ENCODE assay signal across 15 cellular contexts in the genomic region with DNA sequence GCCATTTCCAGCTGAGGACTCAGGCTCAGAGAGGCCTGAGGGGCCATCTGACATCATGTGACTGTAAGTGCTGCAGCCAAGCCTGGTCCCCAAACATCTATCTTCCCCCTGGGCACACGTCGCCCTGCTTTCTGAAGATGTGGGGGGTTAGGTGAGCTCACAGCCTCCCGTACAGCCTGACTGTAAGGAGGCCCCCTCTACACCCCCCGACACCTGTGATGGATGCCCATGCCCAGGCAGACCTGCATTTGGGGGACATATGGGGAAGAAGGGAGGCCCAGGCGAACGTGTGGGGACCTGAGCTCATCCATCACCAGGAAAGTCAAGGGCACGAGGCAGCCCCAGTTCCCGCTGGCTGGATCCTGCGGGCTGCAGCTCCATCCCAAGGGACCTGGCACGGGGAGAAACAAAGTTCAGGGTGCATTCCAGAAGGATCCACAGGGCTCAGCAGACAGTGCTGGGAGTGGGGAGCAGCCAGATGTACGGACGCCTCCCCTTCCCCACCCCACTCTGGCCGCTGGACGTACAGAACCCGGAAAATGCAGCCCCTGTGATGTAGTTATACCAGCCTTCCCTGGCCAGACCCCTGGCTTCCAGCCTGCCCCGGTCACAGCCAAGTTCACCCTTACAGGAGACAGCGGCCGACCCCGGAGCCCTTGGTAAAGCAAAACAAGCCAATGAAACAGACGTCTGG.
DNase-seq lines count a peak whose midpoint lies in the region; ATAC-seq, FAIRE-seq and TF ChIP-seq lines count a peak whose summit lies in the region.
"Had no signal": no experiment of that assay in that cellular context is flagged by ENCODE, and none has a peak within 500 bp of the region (broad histone marks: within the 10 kb centered on the region; RNA-seq: fewer than 3 reads in every experiment).

No MANE protein-coding gene starts in this region.

- H3K27me3 ChIP-seq in H1 (replicated peaks in 1 of 4; ENCODE audit: control insufficient read depth in 3 of 4, extremely low read depth in 1 of 4, insufficient read depth in 3 of 4, low read length in 3 of 4) = no peaks in the 10 kb centered on the region; a peak in 1 of 7 replicates
- no peaks in the 10 kb centered on the region for H3K27me3 ChIP-seq in osteoblast (ENCODE audit: insufficient read depth, low read length)
- H3K27me3 ChIP-seq: BLaER1 had no signal

- H4K8ac ChIP-seq in H1 (ENCODE audit: extremely low read depth, insufficient read depth, low read length) = no peak overlapping the region; the same call in none of the 2 replicates

- H3K4ac ChIP-seq in H1 (replicated peaks; ENCODE audit: insufficient read length, low read depth, low read length) = no peak overlapping the region

- peak in 1 of 2 experiments; percentile 33 for DNase-seq in H1 (ENCODE audit: low read depth in 1 of 2, low spot score in 2 of 2)
- DNase-seq in left lobe of liver (ENCODE audit: low spot score) = peak; percentile 34
- peak; percentile 32 for DNase-seq in osteoblast (ENCODE audit: insufficient read length, low spot score, missing footprints)
- peak; percentile 28 for DNase-seq in ureter (ENCODE audit: low spot score)
- no peak for DNase-seq in NCI-H2029 (lab: John Stamatoyannopoulos, UW)
- no peak for DNase-seq in NCI-H2081 treated with DMSO at 0.1 percent for 48 hours (lab: John Stamatoyannopoulos, UW)
- DNase-seq: CD4-positive, alpha-beta memory T cell; DMS153; DMS79 treated with DMSO at 0.1 percent for 48 hours; GF-D8; GOT3; H9 had no signal

- H2AK5ac ChIP-seq in H1 (ENCODE audit: low read depth, low read length) = no peak overlapping the region

- H3K9me3 ChIP-seq in H1 (ENCODE audit: insufficient read depth in 2 of 2, low read depth in 1 of 2, low read length in 1 of 2) = no peaks in the 10 kb centered on the region; a peak in 1 of 4 replicates
- no peaks in the 10 kb centered on the region for H3K9me3 ChIP-seq in osteoblast (ENCODE audit: low read depth, low read length)
- H3K9me3 ChIP-seq: BLaER1 had no signal

- peaks cover 0 to 5% (median 2%) of the 10 kb centered on the region in 4 experiments; a peak in 4 of 7 replicates for H3K4me1 ChIP-seq in H1 (replicated peaks in 1 of 4; ENCODE audit: control insufficient read depth in 3 of 4, insufficient read depth in 4 of 4, low read length in 3 of 4)
- H3K4me1 ChIP-seq in osteoblast (ENCODE audit: insufficient read depth, low read length) = no peaks in the 10 kb centered on the region
- H3K4me1 ChIP-seq: BLaER1 had no signal

- H2AFZ ChIP-seq in H1 (ENCODE audit: low read length) = no peak overlapping the region
- H2AFZ ChIP-seq in osteoblast (ENCODE audit: low read length) = no peak overlapping the region

- H3K79me2 ChIP-seq in H1 (ENCODE audit: control insufficient read depth in 1 of 2, insufficient read depth in 2 of 2, low read length in 2 of 2) (no peaks in the 10 kb centered on the region), osteoblast (ENCODE audit: insufficient read depth, low read length) (no peaks in the 10 kb centered on the region)

- peak overlapping the region; percentile 68; the same call in 1 of the 2 replicates for H2BK12ac ChIP-seq in H1 (ENCODE audit: low read depth, low read length)

- no peak overlapping the region for H2BK120ac ChIP-seq in H1 (replicated peaks; ENCODE audit: low read depth, low read length)

- no peaks in the 10 kb centered on the region for H3K36me3 ChIP-seq in H1 (ENCODE audit: control insufficient read depth in 2 of 4, insufficient read depth in 4 of 4, low read length in 3 of 4)
- no peaks in the 10 kb centered on the region for H3K36me3 ChIP-seq in osteoblast (ENCODE audit: insufficient read depth, low read length)
- H3K36me3 ChIP-seq: BLaER1 had no signal

- H3K4me2 ChIP-seq in H1 (ENCODE audit: insufficient read depth in 1 of 2, low read depth in 2 of 2, low read length in 2 of 2) (no peak overlapping the region), osteoblast (ENCODE audit: insufficient read depth, low read length) (no peak overlapping the region)
- H3K4me2 ChIP-seq: BLaER1 had no signal

- H3K4me3 ChIP-seq in H1 (ENCODE audit: extremely low read depth in 1 of 4, insufficient read depth in 2 of 4, low read depth in 3 of 4, low read length in 4 of 4) = no peak overlapping the region
- H3K4me3 ChIP-seq in osteoblast (ENCODE audit: insufficient read depth, low read length) = no peak overlapping the region
- H3K4me3 ChIP-seq: BLaER1 had no signal

- H3K14ac ChIP-seq in H1 (ENCODE audit: insufficient read length) = no peak overlapping the region

- no peak for TF ChIP-seq EP300 in H1 (IDR thresholded peaks at IDR 0.05; ENCODE audit: borderline replicate concordance in 1 of 2, low read depth in 2 of 2, low read length in 2 of 2)

- H3K56ac ChIP-seq in H1 (replicated peaks; ENCODE audit: insufficient read length, low read depth, low read length) = no peak overlapping the region

- no peak overlapping the region for H2BK15ac ChIP-seq in H1 (ENCODE audit: low read length)

- H3K18ac ChIP-seq in H1 (ENCODE audit: extremely low read depth, low read length) = no peak overlapping the region

- H4K20me1 ChIP-seq in H1 (replicated peaks in 1 of 2; ENCODE audit: control insufficient read depth in 1 of 2, insufficient read depth in 2 of 2, low read length in 2 of 2) (no peaks in the 10 kb centered on the region), osteoblast (ENCODE audit: insufficient read depth, low read length) (no peaks in the 10 kb centered on the region)
- H4K20me1 ChIP-seq: BLaER1 had no signal

- no peak for FAIRE-seq in H1 (lab: Jason Lieb, UNC)
- FAIRE-seq: A204.1 had no signal

- no peak for TF ChIP-seq POLR2A in H1 (IDR thresholded peaks at IDR 0.05; ENCODE audit: control extremely low read depth in 1 of 2, low read depth in 2 of 2, low read length in 2 of 2)

- CTCF ChIA-PET in H1 (lab: Charles Lee; ENCODE audit: partially characterized antibody) = interaction anchor here (0.9 to 1.4 kb wide), 2 partner anchors 36 to 134 kb away, joined by 3 to 4 read pairs; no protein-coding TSS in a partner anchor

- POLR2A ChIA-PET in H1 (lab: Charles Lee; ENCODE audit: partially characterized antibody) = no interaction called here

- 95% methylated on average over 20 of the region's 20 CpGs; no CpG with 5 or more reads in 1 of the 2 experiments for WGBS in H1 (ENCODE audit: extremely low coverage in 1 of 2, insufficient coverage in 1 of 2, insufficient read length in 1 of 2, insufficient replicate concordance in 2 of 2, low coverage in 1 of 2, low lambda C conversion rate in 2 of 2, missing lambda C conversion rate in 1 of 2), 2 experiments

- no peak overlapping the region for H4K91ac ChIP-seq in H1 (replicated peaks; ENCODE audit: insufficient read length, low read length)

- H2BK20ac ChIP-seq in H1 (ENCODE audit: low read length) = no peak overlapping the region

- H3K27ac ChIP-seq in H1 (ENCODE audit: low read depth, low read length) = no peak overlapping the region
- H3K27ac ChIP-seq in osteoblast (ENCODE audit: low read depth, low read length) = no peak overlapping the region
- H3K27ac ChIP-seq: BLaER1 had no signal

- ATAC-seq in left lobe of liver (peak; percentile 9), HG03025 (IDR thresholded peaks at IDR 0.05; ENCODE audit: low FRiP score, unreplicated experiment) (no peak)

- H3K23me2 ChIP-seq in H1 (ENCODE audit: low read depth, low read length) = no peaks in the 10 kb centered on the region

- TF ChIP-seq RAD21 in H1 (IDR thresholded peaks at IDR 0.05 in 1 of 2, conservative IDR thresholded peaks at IDR 0.05 in 1 of 2; ENCODE audit: low read depth in 2 of 2, low read length in 2 of 2) = no peak

- no peaks in the 10 kb centered on the region for H3K79me1 ChIP-seq in H1 (ENCODE audit: low read depth, low read length)

- H2BK5ac ChIP-seq in H1 (ENCODE audit: low read depth, low read length) = no peak overlapping the region

- no peak overlapping the region for H4K5ac ChIP-seq in H1 (ENCODE audit: insufficient read length, low read depth, low read length)

- H3K23ac ChIP-seq in H1 (ENCODE audit: insufficient read length) = no peak overlapping the region

- no peak overlapping the region for H3K9ac ChIP-seq in H1 (replicated peaks in 1 of 4; ENCODE audit: extremely low read depth in 1 of 4, low read depth in 3 of 4, low read length in 3 of 4)
- H3K9ac ChIP-seq: BLaER1 had no signal

- TF ChIP-seq CTCF in H1 (IDR thresholded peaks at IDR 0.05; ENCODE audit: control extremely low read depth in 1 of 3, insufficient read depth in 1 of 3, low read depth in 1 of 3, low read length in 3 of 3) (no peak), osteoblast (IDR thresholded peaks at IDR 0.05; ENCODE audit: extremely low read depth, low read depth, low read length) (no peak)

TF ChIP-seq in H1, 55 proteins besides CTCF, POLR2A, EP300 and RAD21:
- no peak for TF ChIP-seq TBP (IDR thresholded peaks at IDR 0.05; ENCODE audit: low read depth, low read length)

Comparison
In these comparisons a context has a peak if more than half of its experiments do, and no peak if none do; other contexts are left out.
1. DNase-seq: peak in left lobe of liver (single experiment), osteoblast (single experiment) and ureter (single experiment); none in NCI-H2029 (single experiment) and NCI-H2081 treated with DMSO at 0.1 percent for 48 hours (single experiment).